Comparison of ENCODE assay signal across 40 cellular contexts in the genomic region with DNA sequence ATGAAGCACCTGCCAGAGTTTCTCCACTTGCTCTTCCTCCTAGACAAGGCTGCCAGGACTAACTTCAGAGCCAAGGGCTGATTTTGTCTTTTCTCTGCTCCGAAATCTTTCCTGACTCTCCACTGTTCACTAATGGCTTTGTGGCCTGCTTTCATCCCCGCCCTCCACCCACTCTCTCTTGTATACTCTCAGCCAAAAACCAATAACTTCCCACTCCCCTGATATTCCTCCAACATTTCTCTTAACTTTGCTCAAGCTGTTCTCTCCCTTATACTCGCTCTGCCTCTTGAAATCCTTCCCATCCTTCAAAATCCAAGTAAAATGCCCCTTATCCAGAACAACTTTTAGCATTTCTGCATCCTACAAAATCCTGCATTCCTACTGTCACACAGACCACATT.
"Had no signal": no experiment of that assay in that cellular context is flagged by ENCODE, and none has a peak within 500 bp of the region (broad histone marks: within the 10 kb centered on the region; RNA-seq: fewer than 3 reads in every experiment).

No MANE protein-coding gene starts in this region.

- DNase-seq: activated effector memory CD4-positive, alpha-beta T cell treated with anti-CD3 and anti-CD28 coated beads, Interleukin-2, amount 50 U/mL, for 16 hours; activated effector memory CD4-positive, alpha-beta T cell treated with Interleukin-2 at 50 U/mL for 16 hours; activated gamma-delta T cell; activated gamma-delta T cell treated with Interleukin-2 at 50 U/mL for 16 hours; activated naive CD4-positive, alpha-beta T cell; activated naive CD4-positive, alpha-beta T cell treated with anti-CD3 and anti-CD28 coated beads for 36 hours; activated naive CD4-positive, alpha-beta T cell treated with anti-CD3 and anti-CD28 coated beads, Interleukin-2, amount 10 ng/mL, durations not matched to agents 7 days and 5 days; activated naive CD4-positive, alpha-beta T cell treated with anti-CD3 and anti-CD28 coated beads, Interleukin-2, amount 50 U/mL, for 16 hours; activated naive CD4-positive, alpha-beta T cell treated with Interleukin-2 at 50 U/mL for 16 hours; activated naive CD8-positive, alpha-beta T cell treated with anti-CD3 and anti-CD28 coated beads for 36 hours; activated naive CD8-positive, alpha-beta T cell treated with anti-CD3 and anti-CD28 coated beads, Interleukin-2, amount 10 ng/mL, durations not matched to agents 7 days and 5 days; activated naive CD8-positive, alpha-beta T cell treated with anti-CD3 and anti-CD28 coated beads, Interleukin-2, amount 50 U/mL, for 24 hours; activated T-cell treated with anti-CD3 and anti-CD28 coated beads, Interleukin-2, amount 50 U/mL, for 1 hour; activated T-cell treated with anti-CD3 and anti-CD28 coated beads, Interleukin-2, amount 50 U/mL, for 24 hours; activated T-cell treated with anti-CD3 and anti-CD28 coated beads, Interleukin-2, amount 50 U/mL, for 4 hours; activated T-cell treated with anti-CD3 and anti-CD28 coated beads, Interleukin-2, amount 50 U/mL, for 48 hours; activated T-cell treated with anti-CD3 and anti-CD28 coated beads, Interleukin-2, amount 50 U/mL, for 72 hours; adrenal gland; amniotic stem cell; amygdala; anterior cingulate cortex; aorta; body of pancreas; brain microvascular endothelial cell; caudate nucleus; central memory CD4-positive, alpha-beta T cell; cerebellar nuclear complex had no signal

- H3K36me3 Mint-ChIP-seq: activated naive CD4-positive, alpha-beta T cell treated with anti-CD3 and anti-CD28 coated beads, Interleukin-2, amount 10 ng/mL, durations not matched to agents 7 days and 5 days; activated naive CD4-positive, alpha-beta T cell treated with anti-CD3 and anti-CD28 coated beads, Interleukin-2, amount 50 U/mL, for 24 hours; activated naive CD4-positive, alpha-beta T cell treated with anti-CD3 and anti-CD28 coated beads, Interleukin-2, amount 50 U/mL, for 72 hours; activated naive CD8-positive, alpha-beta T cell; activated naive CD8-positive, alpha-beta T cell treated with anti-CD3 and anti-CD28 coated beads for 36 hours; activated naive CD8-positive, alpha-beta T cell treated with anti-CD3 and anti-CD28 coated beads, Interleukin-2, amount 10 ng/mL, durations not matched to agents 7 days and 5 days had no signal

- H3K4me3 ChIP-seq: adrenal gland, ascending aorta, body of pancreas, breast epithelium, cardiac muscle cell had no signal

- H3K27ac Mint-ChIP-seq: activated naive CD4-positive, alpha-beta T cell treated with anti-CD3 and anti-CD28 coated beads for 36 hours; activated naive CD4-positive, alpha-beta T cell treated with anti-CD3 and anti-CD28 coated beads, Interleukin-2, amount 10 ng/mL, durations not matched to agents 7 days and 5 days; activated naive CD4-positive, alpha-beta T cell treated with anti-CD3 and anti-CD28 coated beads, Interleukin-2, amount 50 U/mL, for 24 hours; activated naive CD4-positive, alpha-beta T cell treated with anti-CD3 and anti-CD28 coated beads, Interleukin-2, amount 50 U/mL, for 72 hours; activated naive CD8-positive, alpha-beta T cell; activated naive CD8-positive, alpha-beta T cell treated with anti-CD3 and anti-CD28 coated beads for 36 hours; activated naive CD8-positive, alpha-beta T cell treated with anti-CD3 and anti-CD28 coated beads, Interleukin-2, amount 10 ng/mL, durations not matched to agents 7 days and 5 days; activated naive CD8-positive, alpha-beta T cell treated with anti-CD3 and anti-CD28 coated beads, Interleukin-2, amount 50 U/mL, for 24 hours; activated T-cell treated with anti-CD3 and anti-CD28 coated beads, Interleukin-2, amount 50 U/mL, for 24 hours; activated T-cell treated with anti-CD3 and anti-CD28 coated beads, Interleukin-2, amount 50 U/mL, for 72 hours; activated T-helper 1 cell treated with anti-CD3 and anti-CD28 coated beads, Interleukin-12 subunit alpha, Interleukin-12 subunit beta, Interleukin-2, Interleukin-4 antibody, amounts not matched to agents 30 ng/mL and 10 ng/mL and 1 ng/mL, durations not matched to agents 14 hours and 24 hours and 36 hours; activated T-helper 17 cell treated with anti-CD3 and anti-CD28 coated beads, Interleukin-2, amount 50 U/mL, for 72 hours; activated T-helper 2 cell treated with anti-CD3 and anti-CD28 coated beads, Interferon-gamma antibody, Interleukin-2, Interleukin-4, amounts not matched to agents 10 μg/mL and 5 μg/mL and 100 μg/mL, durations not matched to agents 14 hours and 24 hours and 36 hours had no signal

- H3K27ac ChIP-seq: adrenal gland, ascending aorta, body of pancreas, brain microvascular endothelial cell, breast epithelium, cardiac muscle cell had no signal

- H3K27me3 ChIP-seq: adrenal gland, ascending aorta, body of pancreas, brain microvascular endothelial cell, breast epithelium, cardiac muscle cell had no signal

- FAIRE-seq: astrocyte, bronchial epithelial cell had no signal

- H3K9me3 ChIP-seq: adrenal gland, ascending aorta, body of pancreas, breast epithelium had no signal

- H3K4me1 Mint-ChIP-seq: activated naive CD4-positive, alpha-beta T cell treated with anti-CD3 and anti-CD28 coated beads, Interleukin-2, amount 10 ng/mL, durations not matched to agents 7 days and 5 days; activated naive CD4-positive, alpha-beta T cell treated with anti-CD3 and anti-CD28 coated beads, Interleukin-2, amount 50 U/mL, for 24 hours; activated naive CD8-positive, alpha-beta T cell treated with anti-CD3 and anti-CD28 coated beads for 36 hours; activated naive CD8-positive, alpha-beta T cell treated with anti-CD3 and anti-CD28 coated beads, Interleukin-2, amount 10 ng/mL, durations not matched to agents 7 days and 5 days; activated naive CD8-positive, alpha-beta T cell treated with anti-CD3 and anti-CD28 coated beads, Interleukin-2, amount 50 U/mL, for 24 hours; activated T-helper 17 cell treated with anti-CD3 and anti-CD28 coated beads, Interleukin-2, amount 50 U/mL, for 72 hours had no signal

- H3K36me3 ChIP-seq: adrenal gland, ascending aorta, brain microvascular endothelial cell, breast epithelium, cardiac muscle cell had no signal

- H3K4me3 Mint-ChIP-seq: activated naive CD4-positive, alpha-beta T cell treated with anti-CD3 and anti-CD28 coated beads for 36 hours; activated naive CD4-positive, alpha-beta T cell treated with anti-CD3 and anti-CD28 coated beads, Interleukin-2, amount 10 ng/mL, durations not matched to agents 7 days and 5 days; activated naive CD4-positive, alpha-beta T cell treated with anti-CD3 and anti-CD28 coated beads, Interleukin-2, amount 50 U/mL, for 24 hours; activated naive CD8-positive, alpha-beta T cell; activated naive CD8-positive, alpha-beta T cell treated with anti-CD3 and anti-CD28 coated beads for 36 hours; activated naive CD8-positive, alpha-beta T cell treated with anti-CD3 and anti-CD28 coated beads, Interleukin-2, amount 10 ng/mL, durations not matched to agents 7 days and 5 days; activated naive CD8-positive, alpha-beta T cell treated with anti-CD3 and anti-CD28 coated beads, Interleukin-2, amount 50 U/mL, for 24 hours; activated T-cell treated with anti-CD3 and anti-CD28 coated beads, Interleukin-2, amount 50 U/mL, for 24 hours; activated T-cell treated with anti-CD3 and anti-CD28 coated beads, Interleukin-2, amount 50 U/mL, for 4 hours; activated T-cell treated with anti-CD3 and anti-CD28 coated beads, Interleukin-2, amount 50 U/mL, for 72 hours; activated T-helper 1 cell treated with anti-CD3 and anti-CD28 coated beads, Interleukin-12 subunit alpha, Interleukin-12 subunit beta, Interleukin-2, Interleukin-4 antibody, amounts not matched to agents 30 ng/mL and 10 ng/mL and 1 ng/mL, durations not matched to agents 14 hours and 24 hours and 36 hours; activated T-helper 17 cell treated with anti-CD3 and anti-CD28 coated beads, Interleukin-2, amount 50 U/mL, for 72 hours; brain; central memory CD8-positive, alpha-beta T cell had no signal

- H3K4me1 ChIP-seq: breast epithelium had no signal

- H3K9me3 Mint-ChIP-seq: activated naive CD4-positive, alpha-beta T cell treated with anti-CD3 and anti-CD28 coated beads for 36 hours; activated naive CD4-positive, alpha-beta T cell treated with anti-CD3 and anti-CD28 coated beads, Interleukin-2, amount 10 ng/mL, durations not matched to agents 7 days and 5 days; activated naive CD4-positive, alpha-beta T cell treated with anti-CD3 and anti-CD28 coated beads, Interleukin-2, amount 50 U/mL, for 24 hours; activated naive CD4-positive, alpha-beta T cell treated with anti-CD3 and anti-CD28 coated beads, Interleukin-2, amount 50 U/mL, for 72 hours; activated naive CD8-positive, alpha-beta T cell treated with anti-CD3 and anti-CD28 coated beads for 36 hours; activated naive CD8-positive, alpha-beta T cell treated with anti-CD3 and anti-CD28 coated beads, Interleukin-2, amount 10 ng/mL, durations not matched to agents 7 days and 5 days; activated naive CD8-positive, alpha-beta T cell treated with anti-CD3 and anti-CD28 coated beads, Interleukin-2, amount 50 U/mL, for 24 hours; activated T-cell treated with anti-CD3 and anti-CD28 coated beads, Interleukin-2, amount 50 U/mL, for 24 hours; activated T-cell treated with anti-CD3 and anti-CD28 coated beads, Interleukin-2, amount 50 U/mL, for 4 hours; activated T-cell treated with anti-CD3 and anti-CD28 coated beads, Interleukin-2, amount 50 U/mL, for 72 hours; activated T-helper 1 cell treated with anti-CD3 and anti-CD28 coated beads, Interleukin-12 subunit alpha, Interleukin-12 subunit beta, Interleukin-2, Interleukin-4 antibody, amounts not matched to agents 30 ng/mL and 10 ng/mL and 1 ng/mL, durations not matched to agents 14 hours and 24 hours and 36 hours; activated T-helper 17 cell treated with anti-CD3 and anti-CD28 coated beads, Interleukin-2, amount 50 U/mL, for 72 hours; activated T-helper 2 cell treated with anti-CD3 and anti-CD28 coated beads, Interferon-gamma antibody, Interleukin-2, Interleukin-4, amounts not matched to agents 10 μg/mL and 5 μg/mL and 100 μg/mL, durations not matched to agents 14 hours and 24 hours and 36 hours; central memory CD8-positive, alpha-beta T cell had no signal
